In the genomic region with DNA sequence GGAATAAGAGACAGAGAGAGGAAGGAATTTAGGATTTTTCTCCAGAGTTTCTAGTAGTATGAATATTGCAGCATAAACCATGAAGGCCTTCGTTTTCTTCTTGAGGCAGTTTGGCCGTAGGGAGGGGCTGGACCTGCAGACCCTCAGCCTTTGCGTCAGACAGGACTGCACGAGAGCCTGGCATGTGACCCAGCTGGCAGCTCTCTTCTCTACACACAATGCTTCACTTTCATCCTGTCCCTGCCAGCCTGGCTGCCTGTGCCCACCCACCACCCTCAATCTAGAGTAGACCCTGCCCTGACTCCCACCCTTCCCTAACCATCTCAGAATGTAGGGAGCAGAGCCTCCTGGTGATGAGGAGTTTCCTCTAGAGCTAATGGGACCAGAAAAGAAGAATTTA, we compare ENCODE assay signal across 10 cellular contexts. TPM values are rescaled to one million over a fixed set of nuclear protein-coding genes. Genes with fewer than 3 reads are reported as not detected.
DNase-seq lines count a peak whose midpoint lies in the region; ATAC-seq and TF ChIP-seq lines count a peak whose summit lies in the region.
"Had no signal": no experiment of that assay in that cellular context is flagged by ENCODE, and none has a peak within 500 bp of the region (broad histone marks: within the 10 kb centered on the region; RNA-seq: fewer than 3 reads in every experiment).

No MANE protein-coding gene starts in this region.

- no peak overlapping the region for H3K4me3 ChIP-seq in PC-3 (ENCODE audit: low read length)
- H3K4me3 ChIP-seq in right atrium auricular region, result no peak overlapping the region

- no peak for TF ChIP-seq CTCF in PC-3 (conservative IDR thresholded peaks at IDR 0.05; ENCODE audit: low read depth, low read length)
- TF ChIP-seq CTCF in right atrium auricular region (IDR thresholded peaks at IDR 0.05), result no peak

- H2AFZ ChIP-seq in PC-3 (ENCODE audit: low read length), result no peak overlapping the region

- no peaks in the 10 kb centered on the region for H3K9me2 ChIP-seq in PC-3 (replicated peaks; ENCODE audit: low read length)

- H4K20me1 ChIP-seq in PC-3 (ENCODE audit: low read length), result no peaks in the 10 kb centered on the region

- BruUV-seq in PC-3 (replicated peaks; lab: Mats Ljungman, UMichigan), result no TSS peak

- peak overlapping the region; percentile 61; the same call in 1 of the 2 replicates for H3K4me2 ChIP-seq in PC-3 (ENCODE audit: low read length)

- H3F3A ChIP-seq in PC-3 (ENCODE audit: low read length, unreplicated experiment), result peaks cover 8% of the 10 kb centered on the region

- CTCF ChIA-PET in PC-3 (lab: Charles Lee), result interaction anchor here (1.9 kb wide), 1 partner anchor 22 kb away, joined by 9 read pairs; no protein-coding TSS in a partner anchor

- H3K27me3 ChIP-seq in PC-3 (ENCODE audit: low read length) (no peaks in the 10 kb centered on the region), right atrium auricular region (no peaks in the 10 kb centered on the region)

- no peak for DNase-seq in PC-3
- DNase-seq in right atrium auricular region (ENCODE audit: low spot score), result no peak
- peak; percentile 49 for DNase-seq in pons (ENCODE audit: low spot score)
- DNase-seq in islet precursor cell, result no peak
- DNase-seq in iPS-NIHi11 (ENCODE audit: low spot score), result no peak
- DNase-seq: CD8-positive, alpha-beta memory T cell; esophagus squamous epithelium; KG1 had no signal

- H3K9me3 ChIP-seq in PC-3 (ENCODE audit: low read length) (no peaks in the 10 kb centered on the region), right atrium auricular region (no peaks in the 10 kb centered on the region)
- H3K9me3 ChIP-seq: esophagus squamous epithelium had no signal

- POLR2A ChIA-PET in PC-3 (lab: Charles Lee; ENCODE audit: unreplicated experiment), result no interaction called here

- H3K9ac ChIP-seq in PC-3 (ENCODE audit: low read length), result no peak overlapping the region

- ATAC-seq in PC-3, result no peak
- no peak for ATAC-seq in HG02623 (IDR thresholded peaks at IDR 0.05; ENCODE audit: unreplicated experiment)

- no peaks in the 10 kb centered on the region for H3K79me2 ChIP-seq in PC-3 (ENCODE audit: low read length)

- no peak overlapping the region for H3K27ac ChIP-seq in PC-3 (ENCODE audit: low read length)
- H3K27ac ChIP-seq in right atrium auricular region, result peak overlapping the region; percentile 70 to 78

- peaks cover 55% of the 10 kb centered on the region for H3K4me1 ChIP-seq in PC-3 (ENCODE audit: insufficient read depth, low read length)
- peaks cover 0 to 40% of the 10 kb centered on the region in 2 donors for H3K4me1 ChIP-seq in right atrium auricular region

- H3K36me3 ChIP-seq in PC-3 (ENCODE audit: low read depth, low read length) (no peaks in the 10 kb centered on the region), right atrium auricular region (peaks cover 3% of the 10 kb centered on the region)

- intact Hi-C loops in PC-3 (cut with micrococcal nuclease), result loop anchor here (10.0 kb wide), 2 partner anchors 206 to 276 kb away; no protein-coding TSS in a partner anchor

RNA-seq across cellular contexts. Expression of a gene that starts 1.6 kb away (rescaled TPM):
- total RNA-seq in PC-3 (2014; rRNA removed) (not detected in 2 replicates), right atrium auricular region (1 to 10 TPM; 4.2 to 5.7 TPM)
- total RNA-seq: activated CD8-positive, alpha-beta memory T cell treated with anti-CD3 and anti-CD28 coated beads for 36 hours; CD8-positive, alpha-beta memory T cell; esophagus squamous epithelium had no signal

RNA-seq across cellular contexts. Expression of a gene that starts 9.6 kb away (rescaled TPM):
- total RNA-seq in PC-3 (2014; rRNA removed), result 211 and 222 TPM in 2 replicates
- total RNA-seq in right atrium auricular region, result 10 to 100 TPM; 60.6 to 64.9 TPM

RNA-seq across cellular contexts. Expression of a gene that starts 13.4 kb away (rescaled TPM):
- total RNA-seq in PC-3 (2014; rRNA removed), result 0.98 TPM in 1 of 2 replicates, not detected in the other
- total RNA-seq in right atrium auricular region, result 10 to 100 TPM in 1 of 2 donors, 1 to 10 TPM in 1; 9.6 to 10.0 TPM

RNA-seq across cellular contexts. Expression of a gene that starts 23.1 kb away (rescaled TPM):
- total RNA-seq in PC-3 (2014; rRNA removed), result 19.0 and 27.0 TPM in 2 replicates
- 1 to 10 TPM; 4.0 to 4.2 TPM for total RNA-seq in right atrium auricular region

RNA-seq across cellular contexts. Expression of a gene that starts 23.3 kb away (rescaled TPM):
- 42.0 and 47.4 TPM in 2 replicates for total RNA-seq in PC-3 (2014; rRNA removed)
- total RNA-seq in right atrium auricular region, result 10 to 100 TPM; 19.0 to 24.5 TPM
